14 cellular contexts compared by ENCODE assay signal in the genomic region with DNA sequence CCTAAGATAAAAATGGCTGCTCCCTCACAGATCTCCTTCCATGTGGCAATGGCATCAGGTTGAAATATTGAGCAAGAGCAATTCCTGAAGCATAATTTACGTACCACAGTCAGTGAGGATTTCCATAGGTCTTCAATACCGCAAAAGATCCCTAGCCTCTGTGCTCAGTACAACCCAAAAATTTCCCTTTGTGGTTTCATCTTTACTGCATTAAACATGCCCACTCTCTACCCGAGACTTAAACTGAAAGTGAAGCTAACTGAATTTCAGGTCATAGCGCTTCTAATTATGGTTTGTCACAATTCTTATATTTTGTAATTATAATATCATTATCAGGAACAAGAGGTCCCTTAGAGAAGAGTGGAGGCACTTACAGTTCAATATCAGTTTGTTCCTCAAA.
DNase-seq lines count a peak whose midpoint lies in the region; ATAC-seq and TF ChIP-seq lines count a peak whose summit lies in the region.
"Had no signal": no experiment of that assay in that cellular context is flagged by ENCODE, and none has a peak within 500 bp of the region (broad histone marks: within the 10 kb centered on the region; RNA-seq: fewer than 3 reads in every experiment).

No MANE protein-coding gene starts in this region.

- BruUV-seq in Caco-2 (replicated peaks; lab: Mats Ljungman, UMichigan): no TSS peak

- no peak overlapping the region for H3K4me3 ChIP-seq in BLaER1 treated with 17β-estradiol and CSF1 and Interleukin-3, amounts not matched to agents 10 nM and 100 nM
- H3K4me3 ChIP-seq in esophagus squamous epithelium (no peak overlapping the region), Caco-2 (ENCODE audit: low read depth, low read length) (no peak overlapping the region)
- H3K4me3 ChIP-seq: SJCRH30 had no signal

- no peaks in the 10 kb centered on the region for H3K4me1 Mint-ChIP-seq in Caco-2 (ENCODE audit: low read depth, unreplicated experiment)
- H3K4me1 Mint-ChIP-seq: stimulated activated effector memory CD8-positive, alpha-beta T cell treated with anti-CD3 and anti-CD28 coated beads, Interleukin-12 subunit alpha, Interleukin-12 subunit beta, amount 100 ng/mL, for 72 hours had no signal

- H3K36me3 ChIP-seq in BLaER1 treated with 17β-estradiol and CSF1 and Interleukin-3, amounts not matched to agents 10 nM and 100 nM: no peaks in the 10 kb centered on the region
- H3K36me3 ChIP-seq in esophagus squamous epithelium (no peaks in the 10 kb centered on the region), Caco-2 (ENCODE audit: control insufficient read depth, insufficient read depth, low read length) (no peaks in the 10 kb centered on the region)
- H3K36me3 ChIP-seq: SJCRH30, spleen had no signal

- peak overlapping the region in 3 of 11 experiments; percentile 8 to 25 (median 18); a peak in 2 of 22 replicates for H3K27ac ChIP-seq in BLaER1 treated with 17β-estradiol and CSF1 and Interleukin-3, amounts not matched to agents 10 nM and 100 nM
- H3K27ac ChIP-seq in esophagus squamous epithelium: no peak overlapping the region
- H3K27ac ChIP-seq: SJCRH30, spleen had no signal

- ATAC-seq in GM19328 (IDR thresholded peaks at IDR 0.05; ENCODE audit: unreplicated experiment) (peak; percentile 54), HG02759 (IDR thresholded peaks at IDR 0.05; ENCODE audit: unreplicated experiment) (peak; percentile 85), HG03460 (IDR thresholded peaks at IDR 0.05; ENCODE audit: unreplicated experiment) (peak; percentile 75)
- ATAC-seq: stimulated activated effector memory CD8-positive, alpha-beta T cell treated with anti-CD3 and anti-CD28 coated beads, Interleukin-12 subunit alpha, Interleukin-12 subunit beta, amount 100 ng/mL, for 72 hours had no signal

- H3K27me3 Mint-ChIP-seq in Caco-2 (ENCODE audit: insufficient read depth, unreplicated experiment): no peaks in the 10 kb centered on the region

- CTCF ChIA-PET in Caco-2 (lab: Charles Lee): no interaction called here

- H3K9me3 ChIP-seq in BLaER1 treated with 17β-estradiol and CSF1 and Interleukin-3, amounts not matched to agents 10 nM and 100 nM (replicated peaks in 1 of 11): no peaks in the 10 kb centered on the region
- H3K9me3 ChIP-seq in esophagus squamous epithelium: no peaks in the 10 kb centered on the region
- no peaks in the 10 kb centered on the region for H3K9me3 ChIP-seq in Caco-2
- H3K9me3 ChIP-seq: SJCRH30, spleen had no signal

- H3K4me3 Mint-ChIP-seq in Caco-2 (ENCODE audit: unreplicated experiment): no peak overlapping the region
- H3K4me3 Mint-ChIP-seq: stimulated activated effector memory CD8-positive, alpha-beta T cell treated with anti-CD3 and anti-CD28 coated beads, Interleukin-12 subunit alpha, Interleukin-12 subunit beta, amount 100 ng/mL, for 72 hours had no signal

- TF ChIP-seq POLR2A in esophagus squamous epithelium (IDR thresholded peaks at IDR 0.05): no peak

- no peaks in the 10 kb centered on the region for H3K9me3 Mint-ChIP-seq in Caco-2 (ENCODE audit: unreplicated experiment)

- POLR2A ChIA-PET in Caco-2 (lab: Charles Lee): no interaction called here

- no peak overlapping the region for H3K9ac ChIP-seq in BLaER1 treated with 17β-estradiol and CSF1 and Interleukin-3, amounts not matched to agents 10 nM and 100 nM

- no peaks in the 10 kb centered on the region for H4K20me1 ChIP-seq in BLaER1 treated with 17β-estradiol and CSF1 and Interleukin-3, amounts not matched to agents 10 nM and 100 nM

- DNase-seq in CD1c-positive myeloid dendritic cell (ENCODE audit: extremely low spot score) (no peak), esophagus squamous epithelium (lab: John Stamatoyannopoulos, UW) (no peak), Caco-2 (no peak), foreskin melanocyte (no peak)
- DNase-seq: activated CD8-positive, alpha-beta memory T cell treated with anti-CD3 and anti-CD28 coated beads for 24 hours; amygdala; NCI-H1930; SJCRH30; spleen had no signal

- H3K4me1 ChIP-seq in BLaER1 treated with 17β-estradiol and CSF1 and Interleukin-3, amounts not matched to agents 10 nM and 100 nM: peaks cover 29 to 50% (median 38%) of the 10 kb centered on the region in 10 experiments
- H3K4me1 ChIP-seq in esophagus squamous epithelium: no peaks in the 10 kb centered on the region
- H3K4me1 ChIP-seq in Caco-2: no peaks in the 10 kb centered on the region
- H3K4me1 ChIP-seq: SJCRH30 had no signal

- WGBS in esophagus squamous epithelium, 2 donors: 84 to 85% methylated on average over 4 of the region's 4 CpGs

- no peaks in the 10 kb centered on the region for H3K36me3 Mint-ChIP-seq in Caco-2 (ENCODE audit: insufficient read depth, unreplicated experiment)
- H3K36me3 Mint-ChIP-seq: stimulated activated effector memory CD8-positive, alpha-beta T cell treated with anti-CD3 and anti-CD28 coated beads, Interleukin-12 subunit alpha, Interleukin-12 subunit beta, amount 100 ng/mL, for 72 hours had no signal

- intact Hi-C loops in esophagus squamous epithelium (cut with DNase I): no loop called here
- intact Hi-C loops in Caco-2 (cut with micrococcal nuclease; ENCODE audit: unreplicated experiment): no loop called here

- TF ChIP-seq CTCF in esophagus squamous epithelium (IDR thresholded peaks at IDR 0.05) (no peak), Caco-2 (IDR thresholded peaks at IDR 0.05; ENCODE audit: insufficient read depth in 1 of 2, low read depth in 1 of 2, low read length in 1 of 2, severe bottlenecking in 1 of 2, unreplicated experiment in 1 of 2) (no peak)

- H3K27ac Mint-ChIP-seq in Caco-2 (ENCODE audit: unreplicated experiment): no peak overlapping the region
- H3K27ac Mint-ChIP-seq: stimulated activated effector memory CD8-positive, alpha-beta T cell treated with anti-CD3 and anti-CD28 coated beads, Interleukin-12 subunit alpha, Interleukin-12 subunit beta, amount 100 ng/mL, for 72 hours had no signal

- no peaks in the 10 kb centered on the region for H3K27me3 ChIP-seq in BLaER1 treated with 17β-estradiol and CSF1 and Interleukin-3, amounts not matched to agents 10 nM and 100 nM
- no peaks in the 10 kb centered on the region for H3K27me3 ChIP-seq in esophagus squamous epithelium
- H3K27me3 ChIP-seq in Caco-2 (replicated peaks; ENCODE audit: control insufficient read depth, insufficient read depth, low read length): no peaks in the 10 kb centered on the region
- H3K27me3 ChIP-seq: SJCRH30, spleen had no signal

- peak overlapping the region; percentile 27 to 68 (median 53) for H3K4me2 ChIP-seq in BLaER1 treated with 17β-estradiol and CSF1 and Interleukin-3, amounts not matched to agents 10 nM and 100 nM
